In genomic region chr7:104968648-104969047, GRCh38 we compare ENCODE assay signal across 22 cellular contexts.
"Had no signal": no experiment of that assay in that cellular context is flagged by ENCODE, and none has a peak within 500 bp of the region (broad histone marks: within the 10 kb centered on the region; RNA-seq: fewer than 3 reads in every experiment).

No MANE protein-coding gene starts in this region.

- H3K9me3 ChIP-seq: gastrocnemius medialis, spleen, thyroid gland had no signal

- H3K4me3 ChIP-seq: gastrocnemius medialis, spleen, thyroid gland had no signal

- H3K27me3 ChIP-seq: brain microvascular endothelial cell, gastrocnemius medialis, spleen, thyroid gland had no signal

- DNase-seq: activated CD4-positive, alpha-beta memory T cell treated with anti-CD3 and anti-CD28 coated beads, Interleukin-2, amount 10 ng/mL, durations not matched to agents 7 days and 5 days; activated CD4-positive, alpha-beta T cell treated with anti-CD3 and anti-CD28 coated beads for 4 hours; activated CD4-positive, CD25-positive, alpha-beta regulatory T cell; activated gamma-delta T cell; activated naive CD4-positive, alpha-beta T cell treated with anti-CD3 and anti-CD28 coated beads, Interleukin-2, amount 50 U/mL, for 16 hours; activated naive CD8-positive, alpha-beta T cell treated with anti-CD3 and anti-CD28 coated beads, Interleukin-2, amount 50 U/mL, for 24 hours; activated T-cell treated with anti-CD3 and anti-CD28 coated beads for 4 hours; aorta; brain microvascular endothelial cell; caudate nucleus; effector memory CD4-positive, alpha-beta T cell; gastrocnemius medialis; head of caudate nucleus; hypothalamus; naive B cell; occipital lobe; posterior cingulate gyrus; spleen; stimulated activated CD4-positive, alpha-beta T cell treated with anti-CD3 and anti-CD28 coated beads, Interleukin-4, amount 100 ng/mL, for 1 hour; stimulated activated naive CD4-positive, alpha-beta T cell; thyroid gland had no signal

- H3K27ac ChIP-seq: brain microvascular endothelial cell, gastrocnemius medialis, spleen had no signal

- ATAC-seq: activated naive CD8-positive, alpha-beta T cell treated with anti-CD3 and anti-CD28 coated beads, Interleukin-2, amount 50 U/mL, for 24 hours; esophagus mucosa; gastrocnemius medialis had no signal

- H3K36me3 ChIP-seq: brain microvascular endothelial cell, gastrocnemius medialis, thyroid gland had no signal
